Comparison of ENCODE assay signal across 17 cellular contexts in the genomic region with DNA sequence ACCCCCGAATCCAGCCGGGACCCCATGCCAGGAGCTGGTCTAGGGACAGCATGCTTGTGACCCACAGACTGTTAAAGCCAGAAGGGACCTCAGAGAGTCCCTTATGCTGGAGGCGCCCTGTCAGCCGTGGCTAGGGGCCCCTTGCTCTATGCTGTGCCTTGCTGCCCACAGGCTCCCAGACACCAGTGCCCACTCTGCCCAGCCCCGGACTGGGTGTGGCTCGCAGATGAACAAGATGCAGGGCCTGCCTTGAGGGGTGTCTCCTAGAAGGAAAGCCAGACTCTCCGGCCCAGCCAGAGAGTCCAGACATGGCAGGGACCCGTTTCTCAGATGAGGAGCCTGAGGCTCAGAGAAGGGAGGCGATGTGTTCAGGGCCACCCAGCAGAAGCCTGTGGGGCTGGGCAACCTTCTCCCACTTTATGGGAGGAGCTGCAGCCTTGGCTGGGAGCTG.
"Had no signal": no experiment of that assay in that cellular context is flagged by ENCODE, and none has a peak within 500 bp of the region (broad histone marks: within the 10 kb centered on the region; RNA-seq: fewer than 3 reads in every experiment).

No MANE protein-coding gene starts in this region.

- H3K4me3 ChIP-seq: breast epithelium, esophagus squamous epithelium, right lobe of liver, SK-N-MC, testis, upper lobe of left lung had no signal

- DNase-seq: activated CD4-positive, alpha-beta memory T cell treated with anti-CD3 and anti-CD28 coated beads, Interleukin-2, amount 10 ng/mL, durations not matched to agents 7 days and 5 days; activated CD4-positive, alpha-beta T cell treated with anti-CD3 and anti-CD28 coated beads for 4 hours; activated naive CD4-positive, alpha-beta T cell; activated naive CD8-positive, alpha-beta T cell treated with anti-CD3 and anti-CD28 coated beads, Interleukin-2, amount 10 ng/mL, durations not matched to agents 7 days and 5 days; activated T-cell treated with anti-CD3 and anti-CD28 coated beads, Interleukin-2, amount 50 U/mL, for 72 hours; anterior cingulate cortex; esophagus squamous epithelium; hippocampal formation; kidney glomerular epithelial cell; nephron progenitor cell; T-helper 1 cell; testis had no signal

- H3K27me3 ChIP-seq: testis had no signal

- H3K9me3 ChIP-seq: breast epithelium, esophagus squamous epithelium, right lobe of liver, testis, upper lobe of left lung had no signal

- H3K36me3 ChIP-seq: breast epithelium, esophagus squamous epithelium, right lobe of liver, upper lobe of left lung had no signal

- H3K27ac ChIP-seq: breast epithelium, esophagus squamous epithelium, right lobe of liver, SK-N-MC, testis, upper lobe of left lung had no signal

- ATAC-seq: activated T-cell treated with anti-CD3 and anti-CD28 coated beads, Interleukin-2, amount 50 U/mL, for 72 hours; right lobe of liver; stimulated activated naive CD8-positive, alpha-beta T cell treated with anti-CD3 and anti-CD28 coated beads, Interleukin-15, amount 100 ng/mL, for 72 hours had no signal

- H3K4me1 ChIP-seq: breast epithelium, right lobe of liver had no signal
